1 cellular context compared by ENCODE assay signal in the genomic region with DNA sequence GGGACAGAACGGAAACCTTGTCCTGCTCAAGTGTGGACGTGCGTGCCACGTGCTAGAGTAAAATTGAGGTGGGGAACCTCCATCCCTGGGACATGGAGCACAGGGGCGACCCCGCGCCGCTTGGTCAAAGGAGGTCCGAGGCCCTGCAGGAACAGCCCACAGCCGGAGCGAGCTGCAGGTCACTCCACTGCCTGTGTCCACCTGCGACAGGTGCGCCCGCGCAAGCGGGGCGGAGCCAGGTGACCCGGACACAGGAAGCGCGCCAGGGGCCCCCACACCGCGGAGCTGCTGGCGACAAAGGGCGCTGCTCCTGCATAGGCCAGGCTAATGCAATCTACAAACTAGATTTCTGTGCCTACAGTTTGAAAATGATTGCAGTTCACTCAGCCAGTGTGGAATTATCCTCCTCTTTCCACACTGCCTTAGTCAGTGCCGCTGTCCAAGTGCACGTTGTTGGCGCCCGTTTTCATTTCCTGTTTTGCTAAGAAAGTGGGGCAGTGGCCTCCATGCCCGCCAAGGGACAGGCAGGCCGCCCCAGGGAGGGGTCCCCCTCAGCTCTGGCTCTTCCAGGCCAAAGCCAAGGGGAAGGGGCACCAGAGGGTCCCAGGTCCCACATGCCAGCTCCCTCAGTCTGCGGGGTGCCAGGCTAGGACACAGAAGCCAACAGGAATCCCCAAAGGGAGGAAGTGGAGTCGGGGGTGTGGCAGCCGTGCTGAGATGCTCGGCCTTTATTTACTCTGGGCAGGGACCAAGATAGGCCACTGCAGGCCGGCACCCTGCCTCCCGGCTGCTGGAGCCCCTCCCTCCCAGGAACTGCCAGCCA.
TF ChIP-seq lines count a peak whose summit lies in the region.

No MANE protein-coding gene starts in this region.

TF ChIP-seq in K562, 482 proteins besides CTCF, POLR2A, EP300 and RAD21 (continued from another document and continues in another):
- TF ChIP-seq, protein P1, sequence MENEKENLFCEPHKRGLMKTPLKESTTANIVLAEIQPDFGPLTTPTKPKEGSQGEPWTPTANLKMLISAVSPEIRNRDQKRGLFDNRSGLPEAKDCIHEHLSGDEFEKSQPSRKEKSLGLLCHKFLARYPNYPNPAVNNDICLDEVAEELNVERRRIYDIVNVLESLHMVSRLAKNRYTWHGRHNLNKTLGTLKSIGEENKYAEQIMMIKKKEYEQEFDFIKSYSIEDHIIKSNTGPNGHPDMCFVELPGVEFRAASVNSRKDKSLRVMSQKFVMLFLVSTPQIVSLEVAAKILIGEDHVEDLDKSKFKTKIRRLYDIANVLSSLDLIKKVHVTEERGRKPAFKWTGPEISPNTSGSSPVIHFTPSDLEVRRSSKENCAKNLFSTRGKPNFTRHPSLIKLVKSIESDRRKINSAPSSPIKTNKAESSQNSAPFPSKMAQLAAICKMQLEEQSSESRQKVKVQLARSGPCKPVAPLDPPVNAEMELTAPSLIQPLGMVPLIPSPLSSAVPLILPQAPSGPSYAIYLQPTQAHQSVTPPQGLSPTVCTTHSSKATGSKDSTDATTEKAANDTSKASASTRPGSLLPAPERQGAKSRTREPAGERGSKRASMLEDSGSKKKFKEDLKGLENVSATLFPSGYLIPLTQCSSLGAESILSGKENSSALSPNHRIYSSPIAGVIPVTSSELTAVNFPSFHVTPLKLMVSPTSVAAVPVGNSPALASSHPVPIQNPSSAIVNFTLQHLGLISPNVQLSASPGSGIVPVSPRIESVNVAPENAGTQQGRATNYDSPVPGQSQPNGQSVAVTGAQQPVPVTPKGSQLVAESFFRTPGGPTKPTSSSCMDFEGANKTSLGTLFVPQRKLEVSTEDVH (IDR thresholded peaks at IDR 0.05; ENCODE audit: low read depth, partially characterized antibody) = no peak
- TF ChIP-seq ZNF431 (CRISPR knock-in tag; IDR thresholded peaks at IDR 0.05) (no peak), DIDO1 (tag; IDR thresholded peaks at IDR 0.05; ENCODE audit: low read depth) (no peak), ZSCAN32 (CRISPR knock-in tag; IDR thresholded peaks at IDR 0.05) (peak; percentile 70; the same call in 1 of the 2 replicates), MEF2D (tag; conservative IDR thresholded peaks at IDR 0.05; ENCODE audit: low read depth) (no peak), SMARCC2 (IDR thresholded peaks at IDR 0.05; ENCODE audit: low read depth) (no peak), HDAC1 (IDR thresholded peaks at IDR 0.05) (peak in 1 of 2 experiments; percentile 42; a peak in 1 of 4 replicates), NRF1 (conservative IDR thresholded peaks at IDR 0.05 in 1 of 2, IDR thresholded peaks at IDR 0.05 in 1 of 2) (peak; percentile 68 to 77), MBD2 (IDR thresholded peaks at IDR 0.05; ENCODE audit: borderline replicate concordance, low read depth) (peak; percentile 52; the same call in 1 of the 2 replicates), TBL1XR1 (IDR thresholded peaks at IDR 0.05; ENCODE audit: low read length in 2 of 2) (no peak), SMARCE1 (IDR thresholded peaks at IDR 0.05) (no peak), NCOA4 (IDR thresholded peaks at IDR 0.05; ENCODE audit: partially characterized antibody) (no peak), U2AF1 (optimal IDR thresholded peaks at IDR 0.05; ENCODE audit: low read depth, low read length) (no peak), COPS2 (conservative IDR thresholded peaks at IDR 0.05) (no peak), ZNF217 (CRISPR knock-in tag; IDR thresholded peaks at IDR 0.05) (no peak), ZNF197 (CRISPR knock-in tag; IDR thresholded peaks at IDR 0.05; ENCODE audit: low read depth) (no peak), ZEB2 (IDR thresholded peaks at IDR 0.05) (peak; percentile 87), PRMT5 (CRISPR knock-in tag; IDR thresholded peaks at IDR 0.05) (no peak), ZNF668 (CRISPR knock-in tag; IDR thresholded peaks at IDR 0.05) (peak; percentile 44; the same call in 1 of the 2 replicates), HSF4 (CRISPR knock-in tag; IDR thresholded peaks at IDR 0.05; ENCODE audit: borderline replicate concordance) (no peak), ZNF436 (CRISPR knock-in tag; IDR thresholded peaks at IDR 0.05) (no peak), NFATC3 (IDR thresholded peaks at IDR 0.05) (no peak), GATAD2A (IDR thresholded peaks at IDR 0.05) (no peak), ZNF146 (CRISPR knock-in tag; IDR thresholded peaks at IDR 0.05; ENCODE audit: unreplicated experiment) (no peak), PHB2 (IDR thresholded peaks at IDR 0.05; ENCODE audit: low read depth) (no peak), ZC3H11A (IDR thresholded peaks at IDR 0.05; ENCODE audit: low read depth, low read length) (no peak), YY1 (IDR thresholded peaks at IDR 0.05; ENCODE audit: borderline replicate concordance in 1 of 3, control insufficient read depth in 1 of 3, extremely low read depth in 1 of 3, insufficient read depth in 3 of 3, insufficient read length in 1 of 3, insufficient replicate concordance in 2 of 3, low read depth in 1 of 3, low read length in 2 of 3) (no peak), ETV1 (tag; conservative IDR thresholded peaks at IDR 0.05; ENCODE audit: low read depth) (peak; percentile 34; the same call in 1 of the 2 replicates), KLF1 (tag; IDR thresholded peaks at IDR 0.05) (0 out of 2 replicates have a peak, but pooled peaks have one; percentile 47), KLF6 (CRISPR knock-in tag; IDR thresholded peaks at IDR 0.05; ENCODE audit: borderline replicate concordance) (no peak), POLR2H (tag; IDR thresholded peaks at IDR 0.05; ENCODE audit: low read depth) (no peak), SAP30 (IDR thresholded peaks at IDR 0.05; ENCODE audit: borderline replicate concordance, insufficient read depth, low read depth, low read length, poor library complexity, severe bottlenecking) (peak; percentile 60), GABPB1 (CRISPR knock-in tag; IDR thresholded peaks at IDR 0.05) (no peak), ZNF23 (CRISPR knock-in tag; IDR thresholded peaks at IDR 0.05) (no peak), POLR3A (IDR thresholded peaks at IDR 0.05; ENCODE audit: borderline replicate concordance, extremely low read depth, insufficient read depth, insufficient read length) (no peak), NFRKB (IDR thresholded peaks at IDR 0.05; ENCODE audit: low read depth) (no peak), ZNF224 (CRISPR knock-in tag; IDR thresholded peaks at IDR 0.05) (no peak), MCM2 (IDR thresholded peaks at IDR 0.05; ENCODE audit: low read depth) (no peak), KDM1A (IDR thresholded peaks at IDR 0.05) (no peak), BHLHE40 (IDR thresholded peaks at IDR 0.05; ENCODE audit: low read length) (peak; percentile 18; the same call in 1 of the 2 replicates), HDGF (IDR thresholded peaks at IDR 0.05) (no peak), HDAC2 (IDR thresholded peaks at IDR 0.05) (peak; percentile 10; the same call in 1 of the 2 replicates), DNMT1 (IDR thresholded peaks at IDR 0.05) (no peak), MYBL2 (IDR thresholded peaks at IDR 0.05; ENCODE audit: low read depth) (no peak), MYBL2 (CRISPR knock-in tag; IDR thresholded peaks at IDR 0.05; ENCODE audit: borderline replicate concordance) (no peak), RBM22 (IDR thresholded peaks at IDR 0.05; ENCODE audit: low read depth, low read length, poor library complexity, severe bottlenecking) (peak; percentile 92)
- TF ChIP-seq, protein P2, sequence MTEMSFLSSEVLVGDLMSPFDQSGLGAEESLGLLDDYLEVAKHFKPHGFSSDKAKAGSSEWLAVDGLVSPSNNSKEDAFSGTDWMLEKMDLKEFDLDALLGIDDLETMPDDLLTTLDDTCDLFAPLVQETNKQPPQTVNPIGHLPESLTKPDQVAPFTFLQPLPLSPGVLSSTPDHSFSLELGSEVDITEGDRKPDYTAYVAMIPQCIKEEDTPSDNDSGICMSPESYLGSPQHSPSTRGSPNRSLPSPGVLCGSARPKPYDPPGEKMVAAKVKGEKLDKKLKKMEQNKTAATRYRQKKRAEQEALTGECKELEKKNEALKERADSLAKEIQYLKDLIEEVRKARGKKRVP (CRISPR knock-in tag; IDR thresholded peaks at IDR 0.05) = no peak; the same call in 1 of the 2 replicates
- TF ChIP-seq, protein P3, sequence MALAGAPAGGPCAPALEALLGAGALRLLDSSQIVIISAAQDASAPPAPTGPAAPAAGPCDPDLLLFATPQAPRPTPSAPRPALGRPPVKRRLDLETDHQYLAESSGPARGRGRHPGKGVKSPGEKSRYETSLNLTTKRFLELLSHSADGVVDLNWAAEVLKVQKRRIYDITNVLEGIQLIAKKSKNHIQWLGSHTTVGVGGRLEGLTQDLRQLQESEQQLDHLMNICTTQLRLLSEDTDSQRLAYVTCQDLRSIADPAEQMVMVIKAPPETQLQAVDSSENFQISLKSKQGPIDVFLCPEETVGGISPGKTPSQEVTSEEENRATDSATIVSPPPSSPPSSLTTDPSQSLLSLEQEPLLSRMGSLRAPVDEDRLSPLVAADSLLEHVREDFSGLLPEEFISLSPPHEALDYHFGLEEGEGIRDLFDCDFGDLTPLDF (CRISPR knock-in tag; IDR thresholded peaks at IDR 0.05) = peak; percentile 42
- TF ChIP-seq, protein P4, sequence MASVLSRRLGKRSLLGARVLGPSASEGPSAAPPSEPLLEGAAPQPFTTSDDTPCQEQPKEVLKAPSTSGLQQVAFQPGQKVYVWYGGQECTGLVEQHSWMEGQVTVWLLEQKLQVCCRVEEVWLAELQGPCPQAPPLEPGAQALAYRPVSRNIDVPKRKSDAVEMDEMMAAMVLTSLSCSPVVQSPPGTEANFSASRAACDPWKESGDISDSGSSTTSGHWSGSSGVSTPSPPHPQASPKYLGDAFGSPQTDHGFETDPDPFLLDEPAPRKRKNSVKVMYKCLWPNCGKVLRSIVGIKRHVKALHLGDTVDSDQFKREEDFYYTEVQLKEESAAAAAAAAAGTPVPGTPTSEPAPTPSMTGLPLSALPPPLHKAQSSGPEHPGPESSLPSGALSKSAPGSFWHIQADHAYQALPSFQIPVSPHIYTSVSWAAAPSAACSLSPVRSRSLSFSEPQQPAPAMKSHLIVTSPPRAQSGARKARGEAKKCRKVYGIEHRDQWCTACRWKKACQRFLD (CRISPR knock-in tag; IDR thresholded peaks at IDR 0.05) = no peak
- TF ChIP-seq, protein P5, sequence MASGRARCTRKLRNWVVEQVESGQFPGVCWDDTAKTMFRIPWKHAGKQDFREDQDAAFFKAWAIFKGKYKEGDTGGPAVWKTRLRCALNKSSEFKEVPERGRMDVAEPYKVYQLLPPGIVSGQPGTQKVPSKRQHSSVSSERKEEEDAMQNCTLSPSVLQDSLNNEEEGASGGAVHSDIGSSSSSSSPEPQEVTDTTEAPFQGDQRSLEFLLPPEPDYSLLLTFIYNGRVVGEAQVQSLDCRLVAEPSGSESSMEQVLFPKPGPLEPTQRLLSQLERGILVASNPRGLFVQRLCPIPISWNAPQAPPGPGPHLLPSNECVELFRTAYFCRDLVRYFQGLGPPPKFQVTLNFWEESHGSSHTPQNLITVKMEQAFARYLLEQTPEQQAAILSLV (tag; IDR thresholded peaks at IDR 0.05) = no peak
- TF ChIP-seq, protein P6, sequence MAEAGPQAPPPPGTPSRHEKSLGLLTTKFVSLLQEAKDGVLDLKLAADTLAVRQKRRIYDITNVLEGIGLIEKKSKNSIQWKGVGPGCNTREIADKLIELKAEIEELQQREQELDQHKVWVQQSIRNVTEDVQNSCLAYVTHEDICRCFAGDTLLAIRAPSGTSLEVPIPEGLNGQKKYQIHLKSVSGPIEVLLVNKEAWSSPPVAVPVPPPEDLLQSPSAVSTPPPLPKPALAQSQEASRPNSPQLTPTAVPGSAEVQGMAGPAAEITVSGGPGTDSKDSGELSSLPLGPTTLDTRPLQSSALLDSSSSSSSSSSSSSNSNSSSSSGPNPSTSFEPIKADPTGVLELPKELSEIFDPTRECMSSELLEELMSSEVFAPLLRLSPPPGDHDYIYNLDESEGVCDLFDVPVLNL (CRISPR knock-in tag; IDR thresholded peaks at IDR 0.05; ENCODE audit: low read depth) = peak; percentile 43; the same call in 1 of the 2 replicates
- TF ChIP-seq, protein P7, sequence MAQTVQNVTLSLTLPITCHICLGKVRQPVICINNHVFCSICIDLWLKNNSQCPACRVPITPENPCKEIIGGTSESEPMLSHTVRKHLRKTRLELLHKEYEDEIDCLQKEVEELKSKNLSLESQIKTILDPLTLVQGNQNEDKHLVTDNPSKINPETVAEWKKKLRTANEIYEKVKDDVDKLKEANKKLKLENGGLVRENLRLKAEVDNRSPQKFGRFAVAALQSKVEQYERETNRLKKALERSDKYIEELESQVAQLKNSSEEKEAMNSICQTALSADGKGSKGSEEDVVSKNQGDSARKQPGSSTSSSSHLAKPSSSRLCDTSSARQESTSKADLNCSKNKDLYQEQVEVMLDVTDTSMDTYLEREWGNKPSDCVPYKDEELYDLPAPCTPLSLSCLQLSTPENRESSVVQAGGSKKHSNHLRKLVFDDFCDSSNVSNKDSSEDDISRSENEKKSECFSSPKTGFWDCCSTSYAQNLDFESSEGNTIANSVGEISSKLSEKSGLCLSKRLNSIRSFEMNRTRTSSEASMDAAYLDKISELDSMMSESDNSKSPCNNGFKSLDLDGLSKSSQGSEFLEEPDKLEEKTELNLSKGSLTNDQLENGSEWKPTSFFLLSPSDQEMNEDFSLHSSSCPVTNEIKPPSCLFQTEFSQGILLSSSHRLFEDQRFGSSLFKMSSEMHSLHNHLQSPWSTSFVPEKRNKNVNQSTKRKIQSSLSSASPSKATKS (CRISPR knock-in tag; IDR thresholded peaks at IDR 0.05) = no peak
